ENCODE assay signal across 8 cellular contexts in genomic region chr20:53939554-53940355, GRCh38.
A peak's percentile ranks its signal among the peaks of the same experiment; 100 is the strongest.
DNase-seq lines count a peak whose midpoint lies in the region; ATAC-seq and TF ChIP-seq lines count a peak whose summit lies in the region.

No MANE protein-coding gene starts in this region.

- H3K9me2 ChIP-seq in OCI-LY1 (ENCODE audit: low read depth, low read length): no peaks in the 10 kb centered on the region

- TF ChIP-seq POLR2A in esophagus squamous epithelium (IDR thresholded peaks at IDR 0.05): no peak

- peak overlapping the region; percentile 12 for H2AFZ ChIP-seq in OCI-LY1 (ENCODE audit: low read length)

- no peaks in the 10 kb centered on the region for H3K36me3 ChIP-seq in OCI-LY1 (ENCODE audit: insufficient read depth, low read length)
- no peaks in the 10 kb centered on the region for H3K36me3 ChIP-seq in esophagus squamous epithelium

- DNase-seq in CD14-positive monocyte (ENCODE audit: low spot score) (peak; percentile 92), activated T-cell treated with anti-CD3 and anti-CD28 coated beads for 4 hours (peak; percentile 58), esophagus squamous epithelium (lab: John Stamatoyannopoulos, UW) (peak; percentile 53)
- peak; percentile 30 to 85 (median 52) for DNase-seq in naive thymus-derived CD8-positive, alpha-beta T cell
- DNase-seq in stimulated activated naive CD4-positive, alpha-beta T cell treated with Interleukin-2 at 50 U/mL for 16 hours (lab: John Stamatoyannopoulos, UW): peak; percentile 53

- peaks cover 84% of the 10 kb centered on the region for H3K4me1 Mint-ChIP-seq in CD14-positive monocyte
- peaks cover 20 to 78% (median 42%) of the 10 kb centered on the region in 4 donors for H3K4me1 Mint-ChIP-seq in naive thymus-derived CD8-positive, alpha-beta T cell

- H3K4me3 ChIP-seq in OCI-LY1 (ENCODE audit: low read depth, low read length, poor library complexity, severe bottlenecking) (peak overlapping the region; percentile 47), esophagus squamous epithelium (no peak overlapping the region)

- no peaks in the 10 kb centered on the region for H3K79me2 ChIP-seq in OCI-LY1 (ENCODE audit: insufficient read depth, low read length)

- TF ChIP-seq CTCF in CD14-positive monocyte (IDR thresholded peaks at IDR 0.05): peak; percentile 86
- TF ChIP-seq CTCF in OCI-LY1 (IDR thresholded peaks at IDR 0.05; ENCODE audit: low read length): peak; percentile 96
- peak; percentile 58 to 91 (median 84) for TF ChIP-seq CTCF in esophagus squamous epithelium (IDR thresholded peaks at IDR 0.05)

- H3K9me3 ChIP-seq in OCI-LY1 (ENCODE audit: low read length) (no peaks in the 10 kb centered on the region), esophagus squamous epithelium (no peaks in the 10 kb centered on the region)

- 5 to 9% methylated on average over 7 of the region's 7 CpGs for WGBS in esophagus squamous epithelium, 2 donors

- peak overlapping the region; percentile 80 to 94 (median 91) for H3K27ac Mint-ChIP-seq in CD14-positive monocyte
- peak overlapping the region in 7 of 10 donors; percentile 17 to 72 (median 49) for H3K27ac Mint-ChIP-seq in naive thymus-derived CD8-positive, alpha-beta T cell

- POLR2A ChIA-PET in naive thymus-derived CD8-positive, alpha-beta T cell (lab: Charles Lee): interaction anchor here (0.6 to 1.9 kb wide), 8 partner anchors 9 to 360 kb away, joined by 3 to 5 read pairs (median 4); partner anchors contain the start of gene ZNF217

- peaks cover 9% of the 10 kb centered on the region; the same call in 1 of the 2 replicates for H3F3A ChIP-seq in OCI-LY1 (ENCODE audit: insufficient read depth, low read length)

- H4K20me1 ChIP-seq in OCI-LY1 (ENCODE audit: insufficient read depth, low read length): no peaks in the 10 kb centered on the region

- H3K9ac ChIP-seq in OCI-LY1 (ENCODE audit: low read length): peak overlapping the region; percentile 73

- peak overlapping the region; percentile 60 to 63 for H3K4me3 Mint-ChIP-seq in CD14-positive monocyte
- peak overlapping the region in 4 of 10 donors; percentile 10 to 38 (median 16) for H3K4me3 Mint-ChIP-seq in naive thymus-derived CD8-positive, alpha-beta T cell

- H3K27ac ChIP-seq in OCI-LY1 (ENCODE audit: low read depth, low read length, poor library complexity, severe bottlenecking) (peak overlapping the region; percentile 99), esophagus squamous epithelium (peak overlapping the region; percentile 72 to 81 (median 80))

- peaks cover 0 to 4% of the 10 kb centered on the region in 2 donors for H3K36me3 Mint-ChIP-seq in CD14-positive monocyte
- H3K36me3 Mint-ChIP-seq in naive thymus-derived CD8-positive, alpha-beta T cell: no peaks in the 10 kb centered on the region

- H3K27me3 ChIP-seq in OCI-LY1 (ENCODE audit: insufficient read depth, low read length): no peaks in the 10 kb centered on the region
- no peaks in the 10 kb centered on the region for H3K27me3 ChIP-seq in esophagus squamous epithelium

- H3K4me2 ChIP-seq in OCI-LY1 (ENCODE audit: low read length): peak overlapping the region; percentile 78

- peaks cover 0 to 2% (median 2%) of the 10 kb centered on the region in 3 donors for H3K27me3 Mint-ChIP-seq in CD14-positive monocyte (ENCODE audit: low read depth in 3 of 3)
- H3K27me3 Mint-ChIP-seq in naive thymus-derived CD8-positive, alpha-beta T cell: no peaks in the 10 kb centered on the region

- ATAC-seq in GM19324 (IDR thresholded peaks at IDR 0.05; ENCODE audit: low FRiP score, unreplicated experiment) (peak; percentile 65), HG03521 (IDR thresholded peaks at IDR 0.05; ENCODE audit: unreplicated experiment) (peak; percentile 59)
- peak; percentile 67 to 83 for ATAC-seq in naive thymus-derived CD8-positive, alpha-beta T cell

- intact Hi-C loops in CD14-positive monocyte (cut with micrococcal nuclease) (loop anchor here (2.0 to 10.0 kb wide), 5 partner anchors 32 to 362 kb away; no protein-coding TSS in a partner anchor), esophagus squamous epithelium (cut with DNase I) (loop anchor here (10.0 kb wide), 1 partner anchor 295 kb away; no protein-coding TSS in a partner anchor)

- H3K4me1 ChIP-seq in OCI-LY1 (ENCODE audit: insufficient read depth, low read length, severe bottlenecking) (peaks cover 87% of the 10 kb centered on the region), esophagus squamous epithelium (peaks cover 14 to 48% (median 22%) of the 10 kb centered on the region in 3 donors)

- H3K9me3 Mint-ChIP-seq in CD14-positive monocyte: no peaks in the 10 kb centered on the region
- no peaks in the 10 kb centered on the region for H3K9me3 Mint-ChIP-seq in naive thymus-derived CD8-positive, alpha-beta T cell
